ENCODE assay signal across 16 cellular contexts in the genomic region with DNA sequence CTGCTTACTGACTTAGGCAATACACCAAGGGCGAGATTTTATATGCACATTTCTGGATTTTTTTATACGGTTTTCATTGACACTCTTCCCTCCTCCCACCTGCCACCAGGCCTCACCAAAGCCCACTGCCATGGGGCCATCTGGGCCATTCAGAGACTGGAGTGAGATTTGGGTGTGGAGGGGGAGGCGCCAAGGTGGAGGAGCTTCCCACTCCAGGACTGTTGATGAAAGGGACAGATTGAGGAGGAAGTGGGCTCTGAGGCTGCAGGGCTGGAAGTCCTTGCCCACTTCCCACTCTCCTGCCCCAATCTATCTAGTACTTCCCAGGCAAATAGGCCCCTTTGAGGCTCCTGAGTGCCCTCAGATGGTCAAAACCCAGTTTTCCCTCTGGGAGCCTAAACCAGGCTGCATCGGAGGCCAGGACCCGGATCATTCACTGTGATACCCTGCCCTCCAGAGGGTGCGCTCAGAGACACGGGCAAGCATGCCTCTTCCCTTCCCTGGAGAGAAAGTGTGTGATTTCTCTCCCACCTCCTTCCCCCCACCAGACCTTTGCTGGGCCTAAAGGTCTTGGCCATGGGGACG. TPM values are rescaled to one million over a fixed set of nuclear protein-coding genes. Genes with fewer than 3 reads are reported as not detected.
"Had no signal": no experiment of that assay in that cellular context is flagged by ENCODE, and none has a peak within 500 bp of the region (broad histone marks: within the 10 kb centered on the region; RNA-seq: fewer than 3 reads in every experiment).

No MANE protein-coding gene starts in this region.

- DNase-seq: activated CD4-positive, alpha-beta T cell treated with anti-CD3 and anti-CD28 coated beads for 1 hour; activated CD4-positive, alpha-beta T cell treated with anti-CD3 and anti-CD28 coated beads, Interleukin-2, amount 50 U/mL, for 48 hours; activated naive CD4-positive, alpha-beta T cell treated with Interleukin-2 at 50 U/mL for 16 hours; aorta; cerebellar nuclear complex; effector CD8-positive, alpha-beta T cell; foreskin melanocyte; head of caudate nucleus; stimulated activated naive B cell treated with anti-CD40 and anti-IgM and Interleukin-4, amounts not matched to agents 10 μg/mL and 1 μg/mL and 100 μg/mL, for 72 hours; thyroid gland; uterus had no signal

- H3K9me3 Mint-ChIP-seq: activated T-helper 17 cell treated with anti-CD3 and anti-CD28 coated beads, Interleukin-2, amount 50 U/mL, for 72 hours; stimulated activated naive B cell treated with anti-CD40 and anti-IgM and Interleukin-4, amounts not matched to agents 10 μg/mL and 1 μg/mL and 100 μg/mL, for 72 hours had no signal

- H3K27ac ChIP-seq: breast epithelium, parathyroid adenoma, thyroid gland, uterus had no signal

- H3K27ac Mint-ChIP-seq: activated T-helper 17 cell treated with anti-CD3 and anti-CD28 coated beads, Interleukin-2, amount 50 U/mL, for 72 hours; stimulated activated naive B cell treated with anti-CD40 and anti-IgM and Interleukin-4, amounts not matched to agents 10 μg/mL and 1 μg/mL and 100 μg/mL, for 72 hours had no signal

- H3K9ac ChIP-seq: parathyroid adenoma had no signal

- ATAC-seq: activated T-helper 17 cell treated with anti-CD3 and anti-CD28 coated beads, Interleukin-2, amount 50 U/mL, for 72 hours; stimulated activated naive B cell treated with anti-CD40 and anti-IgM and Interleukin-4, amounts not matched to agents 10 μg/mL and 1 μg/mL and 100 μg/mL, for 72 hours had no signal

- H3K4me1 ChIP-seq: breast epithelium, parathyroid adenoma, thyroid gland, uterus had no signal

- H3K79me2 ChIP-seq: parathyroid adenoma had no signal

- H3K4me3 Mint-ChIP-seq: activated T-helper 17 cell treated with anti-CD3 and anti-CD28 coated beads, Interleukin-2, amount 50 U/mL, for 72 hours; stimulated activated naive B cell treated with anti-CD40 and anti-IgM and Interleukin-4, amounts not matched to agents 10 μg/mL and 1 μg/mL and 100 μg/mL, for 72 hours had no signal

- H3K9me3 ChIP-seq: breast epithelium, thyroid gland, uterus had no signal

- H3K4me3 ChIP-seq: breast epithelium, thyroid gland, uterus had no signal

- H3K36me3 ChIP-seq: breast epithelium, thyroid gland, uterus had no signal

- H3K4me1 Mint-ChIP-seq: activated T-helper 17 cell treated with anti-CD3 and anti-CD28 coated beads, Interleukin-2, amount 50 U/mL, for 72 hours; stimulated activated naive B cell treated with anti-CD40 and anti-IgM and Interleukin-4, amounts not matched to agents 10 μg/mL and 1 μg/mL and 100 μg/mL, for 72 hours had no signal

- H3K36me3 Mint-ChIP-seq: stimulated activated naive B cell treated with anti-CD40 and anti-IgM and Interleukin-4, amounts not matched to agents 10 μg/mL and 1 μg/mL and 100 μg/mL, for 72 hours had no signal

- H3K27me3 ChIP-seq: breast epithelium, thyroid gland, uterus had no signal

RNA-seq across cellular contexts. Expression of a gene that starts 57.9 kb away (rescaled TPM):
- total RNA-seq: activated T-helper 17 cell treated with anti-CD3 and anti-CD28 coated beads, Interleukin-2, amount 50 U/mL, for 72 hours; aorta; breast epithelium; lung microvascular endothelial cell; renal cortical epithelial cell; thyroid gland; uterus had no signal
- polyA plus RNA-seq: aorta had no signal
